32 cellular contexts compared by ENCODE assay signal in the genomic region with DNA sequence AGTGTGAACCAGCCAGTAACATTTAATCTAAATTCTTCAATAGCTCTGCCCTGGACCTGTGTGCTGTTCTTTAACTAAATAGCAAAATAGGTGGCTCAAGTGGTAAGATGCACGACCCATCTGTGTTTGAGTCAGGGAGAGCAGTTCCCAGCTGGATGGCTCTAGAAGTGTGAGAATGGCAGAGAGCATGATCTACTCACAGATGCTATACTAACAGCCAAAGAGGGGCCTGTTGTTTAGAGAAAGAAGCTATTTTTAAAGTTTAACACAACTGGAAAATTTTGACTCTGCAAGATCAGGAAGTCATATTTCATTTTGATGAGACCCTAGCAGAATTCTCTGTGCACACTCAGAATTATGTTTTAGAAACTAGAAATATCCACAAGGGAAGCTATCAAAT.
"Had no signal": no experiment of that assay in that cellular context is flagged by ENCODE, and none has a peak within 500 bp of the region (broad histone marks: within the 10 kb centered on the region; RNA-seq: fewer than 3 reads in every experiment).

No MANE protein-coding gene starts in this region.

- DNase-seq: activated CD4-positive, alpha-beta memory T cell treated with anti-CD3 and anti-CD28 coated beads, Interleukin-2, amount 10 ng/mL, durations not matched to agents 7 days and 5 days; activated CD4-positive, alpha-beta T cell treated with anti-CD3 and anti-CD28 coated beads for 1 hour; activated CD4-positive, alpha-beta T cell treated with anti-CD3 and anti-CD28 coated beads for 4 hours; activated CD4-positive, alpha-beta T cell treated with anti-CD3 and anti-CD28 coated beads, Interleukin-2, amount 10 ng/mL, durations not matched to agents 7 days and 5 days; activated CD4-positive, alpha-beta T cell treated with anti-CD3 and anti-CD28 coated beads, Interleukin-2, amount 50 U/mL, for 4 hours; activated CD8-positive, alpha-beta memory T cell treated with anti-CD3 and anti-CD28 coated beads, Interleukin-2, amount 50 U/mL, for 48 hours; activated gamma-delta T cell; activated naive CD4-positive, alpha-beta T cell; activated naive CD4-positive, alpha-beta T cell treated with anti-CD3 and anti-CD28 coated beads, Interleukin-2, amount 10 ng/mL, durations not matched to agents 7 days and 5 days; activated naive CD8-positive, alpha-beta T cell treated with anti-CD3 and anti-CD28 coated beads, Interleukin-2, amount 10 ng/mL, durations not matched to agents 7 days and 5 days; activated T-cell treated with anti-CD3 and anti-CD28 coated beads for 4 hours; activated T-cell treated with anti-CD3 and anti-CD28 coated beads, Interleukin-2, amount 50 U/mL, for 24 hours; activated T-cell treated with anti-CD3 and anti-CD28 coated beads, Interleukin-2, amount 50 U/mL, for 72 hours; central memory CD4-positive, alpha-beta T cell; cerebellar nuclear complex; colonic mucosa; effector CD8-positive, alpha-beta T cell; foreskin keratinocyte; gastrocnemius medialis; glutamatergic neuron; T-helper 1 cell; T-helper 17 cell; T1000 had no signal

- H3K4me1 Mint-ChIP-seq: activated CD4-positive, alpha-beta memory T cell treated with anti-CD3 and anti-CD28 coated beads, Interleukin-2, amount 10 ng/mL, durations not matched to agents 7 days and 5 days; activated CD4-positive, alpha-beta T cell treated with anti-CD3 and anti-CD28 coated beads, Interleukin-2, amount 10 ng/mL, durations not matched to agents 7 days and 5 days; activated naive CD4-positive, alpha-beta T cell treated with anti-CD3 and anti-CD28 coated beads, Interleukin-2, amount 10 ng/mL, durations not matched to agents 7 days and 5 days; activated naive CD8-positive, alpha-beta T cell treated with anti-CD3 and anti-CD28 coated beads, Interleukin-2, amount 10 ng/mL, durations not matched to agents 7 days and 5 days had no signal

- H3K27ac Mint-ChIP-seq: activated CD4-positive, alpha-beta memory T cell treated with anti-CD3 and anti-CD28 coated beads, Interleukin-2, amount 10 ng/mL, durations not matched to agents 7 days and 5 days; activated CD4-positive, alpha-beta T cell treated with anti-CD3 and anti-CD28 coated beads, Interleukin-2, amount 10 ng/mL, durations not matched to agents 7 days and 5 days; activated naive CD4-positive, alpha-beta T cell treated with anti-CD3 and anti-CD28 coated beads, Interleukin-2, amount 10 ng/mL, durations not matched to agents 7 days and 5 days; activated naive CD4-positive, alpha-beta T cell treated with anti-CD3 and anti-CD28 coated beads, Interleukin-2, amount 50 U/mL, for 72 hours; activated naive CD8-positive, alpha-beta T cell treated with anti-CD3 and anti-CD28 coated beads, Interleukin-2, amount 10 ng/mL, durations not matched to agents 7 days and 5 days; activated T-cell treated with anti-CD3 and anti-CD28 coated beads, Interleukin-2, amount 50 U/mL, for 24 hours; activated T-cell treated with anti-CD3 and anti-CD28 coated beads, Interleukin-2, amount 50 U/mL, for 72 hours; brain; T-helper 17 cell; T-helper 2 cell treated with Interferon-gamma antibody and Interleukin-4, amounts not matched to agents 5 μg/mL and 100 μg/mL, for 36 hours; WTC11 had no signal

- H3K27me3 Mint-ChIP-seq: activated CD4-positive, alpha-beta T cell treated with anti-CD3 and anti-CD28 coated beads, Interleukin-2, amount 10 ng/mL, durations not matched to agents 7 days and 5 days; activated naive CD4-positive, alpha-beta T cell treated with anti-CD3 and anti-CD28 coated beads, Interleukin-2, amount 10 ng/mL, durations not matched to agents 7 days and 5 days; activated T-cell treated with anti-CD3 and anti-CD28 coated beads, Interleukin-2, amount 50 U/mL, for 24 hours had no signal

- H3K27me3 ChIP-seq: ascending aorta, breast epithelium, cardiac muscle cell, colonic mucosa, foreskin keratinocyte, gastrocnemius medialis had no signal

- H3K4me3 ChIP-seq: ascending aorta, breast epithelium, cardiac muscle cell, colonic mucosa, gastrocnemius medialis had no signal

- H3K27ac ChIP-seq: ascending aorta, breast epithelium, cardiac muscle cell, colonic mucosa, foreskin keratinocyte, gastrocnemius medialis, VCaP had no signal

- H3K9me3 Mint-ChIP-seq: activated CD4-positive, alpha-beta memory T cell treated with anti-CD3 and anti-CD28 coated beads, Interleukin-2, amount 10 ng/mL, durations not matched to agents 7 days and 5 days; activated CD4-positive, alpha-beta T cell treated with anti-CD3 and anti-CD28 coated beads, Interleukin-2, amount 10 ng/mL, durations not matched to agents 7 days and 5 days; activated naive CD4-positive, alpha-beta T cell treated with anti-CD3 and anti-CD28 coated beads, Interleukin-2, amount 10 ng/mL, durations not matched to agents 7 days and 5 days; T-helper 2 cell treated with Interferon-gamma antibody and Interleukin-4, amounts not matched to agents 5 μg/mL and 100 μg/mL, for 36 hours; WTC11 had no signal

- H3K9me3 ChIP-seq: ascending aorta, breast epithelium, colonic mucosa, gastrocnemius medialis had no signal

- H3K4me1 ChIP-seq: breast epithelium, colonic mucosa had no signal

- ATAC-seq: activated naive CD4-positive, alpha-beta T cell treated with anti-CD3 and anti-CD28 coated beads, Interleukin-2, amount 50 U/mL, for 72 hours; activated T-cell treated with anti-CD3 and anti-CD28 coated beads, Interleukin-2, amount 50 U/mL, for 72 hours; esophagus mucosa; foreskin keratinocyte; gastrocnemius medialis; T-helper 17 cell; WTC11 had no signal

- H3K4me3 Mint-ChIP-seq: activated CD4-positive, alpha-beta memory T cell treated with anti-CD3 and anti-CD28 coated beads, Interleukin-2, amount 10 ng/mL, durations not matched to agents 7 days and 5 days; activated CD4-positive, alpha-beta T cell treated with anti-CD3 and anti-CD28 coated beads, Interleukin-2, amount 10 ng/mL, durations not matched to agents 7 days and 5 days; activated naive CD4-positive, alpha-beta T cell treated with anti-CD3 and anti-CD28 coated beads, Interleukin-2, amount 10 ng/mL, durations not matched to agents 7 days and 5 days; activated naive CD8-positive, alpha-beta T cell treated with anti-CD3 and anti-CD28 coated beads, Interleukin-2, amount 10 ng/mL, durations not matched to agents 7 days and 5 days; activated T-cell treated with anti-CD3 and anti-CD28 coated beads, Interleukin-2, amount 50 U/mL, for 24 hours; activated T-cell treated with anti-CD3 and anti-CD28 coated beads, Interleukin-2, amount 50 U/mL, for 72 hours; brain; T-helper 17 cell; T-helper 2 cell treated with Interferon-gamma antibody and Interleukin-4, amounts not matched to agents 5 μg/mL and 100 μg/mL, for 36 hours; WTC11 had no signal

- H3K36me3 Mint-ChIP-seq: activated naive CD4-positive, alpha-beta T cell treated with anti-CD3 and anti-CD28 coated beads, Interleukin-2, amount 10 ng/mL, durations not matched to agents 7 days and 5 days; activated naive CD4-positive, alpha-beta T cell treated with anti-CD3 and anti-CD28 coated beads, Interleukin-2, amount 50 U/mL, for 72 hours; brain; WTC11 had no signal

- H3K36me3 ChIP-seq: ascending aorta, breast epithelium, cardiac muscle cell, colonic mucosa, gastrocnemius medialis had no signal
